29 cellular contexts compared by ENCODE assay signal in genomic region chr11:44967930-44968496, GRCh38.
"Had no signal": no experiment of that assay in that cellular context is flagged by ENCODE, and none has a peak within 500 bp of the region (broad histone marks: within the 10 kb centered on the region; RNA-seq: fewer than 3 reads in every experiment).

No MANE protein-coding gene starts in this region.

- H3K36me3 Mint-ChIP-seq: activated naive CD4-positive, alpha-beta T cell treated with anti-CD3 and anti-CD28 coated beads, Interleukin-2, amount 50 U/mL, for 24 hours; memory B cell; naive thymus-derived CD8-positive, alpha-beta T cell had no signal

- H3K9me3 ChIP-seq: suprapubic skin, tibial artery, upper lobe of right lung had no signal

- H3K27me3 Mint-ChIP-seq: activated CD8-positive, alpha-beta T cell treated with anti-CD3 and anti-CD28 coated beads for 36 hours; activated naive CD4-positive, alpha-beta T cell treated with anti-CD3 and anti-CD28 coated beads, Interleukin-2, amount 50 U/mL, for 24 hours; activated naive CD8-positive, alpha-beta T cell treated with anti-CD3 and anti-CD28 coated beads, Interleukin-2, amount 50 U/mL, for 24 hours; activated T-helper 17 cell treated with anti-CD3 and anti-CD28 coated beads, Interleukin-2, amount 50 U/mL, for 72 hours; naive thymus-derived CD8-positive, alpha-beta T cell had no signal

- H3K9me3 Mint-ChIP-seq: activated CD8-positive, alpha-beta T cell treated with anti-CD3 and anti-CD28 coated beads for 36 hours; activated naive CD4-positive, alpha-beta T cell treated with anti-CD3 and anti-CD28 coated beads, Interleukin-2, amount 50 U/mL, for 24 hours; activated naive CD8-positive, alpha-beta T cell treated with anti-CD3 and anti-CD28 coated beads, Interleukin-2, amount 50 U/mL, for 24 hours; activated T-cell treated with anti-CD3 and anti-CD28 coated beads, Interleukin-2, amount 50 U/mL, for 4 hours; activated T-helper 17 cell treated with anti-CD3 and anti-CD28 coated beads, Interleukin-2, amount 50 U/mL, for 72 hours; memory B cell; naive thymus-derived CD8-positive, alpha-beta T cell; neural crest cell; T-helper 1 cell treated with Interleukin-12 subunit alpha and Interleukin-12 subunit beta and Interleukin-4 antibody, amounts not matched to agents 30 μg/mL and 1 μg/mL, for 36 hours had no signal

- H3K36me3 ChIP-seq: suprapubic skin, tibial artery, upper lobe of right lung, WERI-Rb-1 had no signal

- H3K4me1 Mint-ChIP-seq: activated naive CD4-positive, alpha-beta T cell treated with anti-CD3 and anti-CD28 coated beads, Interleukin-2, amount 50 U/mL, for 24 hours; activated naive CD8-positive, alpha-beta T cell treated with anti-CD3 and anti-CD28 coated beads, Interleukin-2, amount 50 U/mL, for 24 hours; activated T-helper 17 cell treated with anti-CD3 and anti-CD28 coated beads, Interleukin-2, amount 50 U/mL, for 72 hours; memory B cell had no signal

- H3K27me3 ChIP-seq: suprapubic skin, tibial artery, upper lobe of right lung had no signal

- DNase-seq: activated CD4-positive, alpha-beta T cell treated with anti-CD3 and anti-CD28 coated beads for 1 hour; activated CD4-positive, alpha-beta T cell treated with anti-CD3 and anti-CD28 coated beads, Interleukin-2, amount 50 U/mL, for 1 hour; activated CD8-positive, alpha-beta T cell treated with anti-CD3 and anti-CD28 coated beads for 36 hours; activated naive CD8-positive, alpha-beta T cell treated with anti-CD3 and anti-CD28 coated beads, Interleukin-2, amount 50 U/mL, for 24 hours; activated T-cell treated with anti-CD3 and anti-CD28 coated beads, Interleukin-2, amount 50 U/mL, for 4 hours; amygdala; dermis blood vessel endothelial cell; effector CD4-positive, alpha-beta T cell; erythroblast; head of caudate nucleus; hippocampal formation; kidney; left colon; midbrain; naive thymus-derived CD8-positive, alpha-beta T cell; right cardiac atrium; stimulated activated CD4-positive, alpha-beta T cell treated with anti-CD3 and anti-CD28 coated beads, Interleukin-15, amount 100 ng/mL, for 24 hours; stimulated activated CD4-positive, alpha-beta T cell treated with anti-CD3 and anti-CD28 coated beads, Interleukin-2, amount 100 ng/mL, for 24 hours; stimulated activated naive CD4-positive, alpha-beta T cell; T-helper 9 cell; tibial artery; upper lobe of right lung; WERI-Rb-1 had no signal

- H3K4me3 Mint-ChIP-seq: activated CD8-positive, alpha-beta T cell treated with anti-CD3 and anti-CD28 coated beads for 36 hours; activated naive CD4-positive, alpha-beta T cell treated with anti-CD3 and anti-CD28 coated beads, Interleukin-2, amount 50 U/mL, for 24 hours; activated naive CD8-positive, alpha-beta T cell treated with anti-CD3 and anti-CD28 coated beads, Interleukin-2, amount 50 U/mL, for 24 hours; activated T-cell treated with anti-CD3 and anti-CD28 coated beads, Interleukin-2, amount 50 U/mL, for 4 hours; activated T-helper 17 cell treated with anti-CD3 and anti-CD28 coated beads, Interleukin-2, amount 50 U/mL, for 72 hours; memory B cell; naive thymus-derived CD8-positive, alpha-beta T cell; neural crest cell; T-helper 1 cell treated with Interleukin-12 subunit alpha and Interleukin-12 subunit beta and Interleukin-4 antibody, amounts not matched to agents 30 μg/mL and 1 μg/mL, for 36 hours had no signal

- H3K4me1 ChIP-seq: upper lobe of right lung had no signal

- H3K27ac Mint-ChIP-seq: activated CD8-positive, alpha-beta T cell treated with anti-CD3 and anti-CD28 coated beads for 36 hours; activated naive CD4-positive, alpha-beta T cell treated with anti-CD3 and anti-CD28 coated beads, Interleukin-2, amount 50 U/mL, for 24 hours; activated naive CD8-positive, alpha-beta T cell treated with anti-CD3 and anti-CD28 coated beads, Interleukin-2, amount 50 U/mL, for 24 hours; activated T-helper 17 cell treated with anti-CD3 and anti-CD28 coated beads, Interleukin-2, amount 50 U/mL, for 72 hours; memory B cell; T-helper 1 cell treated with Interleukin-12 subunit alpha and Interleukin-12 subunit beta and Interleukin-4 antibody, amounts not matched to agents 30 μg/mL and 1 μg/mL, for 36 hours had no signal

- ATAC-seq: activated CD8-positive, alpha-beta T cell treated with anti-CD3 and anti-CD28 coated beads for 36 hours; activated naive CD8-positive, alpha-beta T cell treated with anti-CD3 and anti-CD28 coated beads, Interleukin-2, amount 50 U/mL, for 24 hours; activated T-cell treated with anti-CD3 and anti-CD28 coated beads, Interleukin-2, amount 50 U/mL, for 4 hours; activated T-helper 17 cell treated with anti-CD3 and anti-CD28 coated beads, Interleukin-2, amount 50 U/mL, for 72 hours; left colon; naive thymus-derived CD8-positive, alpha-beta T cell; right cardiac atrium; upper lobe of right lung had no signal

- H3K4me3 ChIP-seq: suprapubic skin, tibial artery, upper lobe of right lung had no signal

- H3K27ac ChIP-seq: suprapubic skin, tibial artery, upper lobe of right lung, WERI-Rb-1 had no signal
